In genomic region chr17:17375826-17376225, GRCh38 we compare ENCODE assay signal across 25 cellular contexts.
DNase-seq lines count a peak whose midpoint lies in the region; ATAC-seq and TF ChIP-seq lines count a peak whose summit lies in the region.
"Had no signal": no experiment of that assay in that cellular context is flagged by ENCODE, and none has a peak within 500 bp of the region (broad histone marks: within the 10 kb centered on the region; RNA-seq: fewer than 3 reads in every experiment).

No MANE protein-coding gene starts in this region.

- no peaks in the 10 kb centered on the region for H3K27me3 ChIP-seq in PC-3 (ENCODE audit: low read length)
- H3K27me3 ChIP-seq in smooth muscle cell (ENCODE audit: low read depth), result no peaks in the 10 kb centered on the region
- no peaks in the 10 kb centered on the region for H3K27me3 ChIP-seq in breast epithelium
- H3K27me3 ChIP-seq: ascending aorta; BLaER1 treated with 17β-estradiol and CSF1 and Interleukin-3, amounts not matched to agents 10 nM and 100 nM; tibial nerve had no signal

- H3K9ac ChIP-seq in PC-3 (ENCODE audit: low read length), result no peak overlapping the region
- H3K9ac ChIP-seq in smooth muscle cell (ENCODE audit: low read depth), result no peak overlapping the region
- H3K9ac ChIP-seq: BLaER1 treated with 17β-estradiol and CSF1 and Interleukin-3, amounts not matched to agents 10 nM and 100 nM had no signal

- H2AFZ ChIP-seq in PC-3 (ENCODE audit: low read length) (no peak overlapping the region), smooth muscle cell (ENCODE audit: low read depth) (no peak overlapping the region)

- H3K4me1 ChIP-seq in PC-3 (ENCODE audit: insufficient read depth, low read length) (peaks cover 13% of the 10 kb centered on the region), smooth muscle cell (ENCODE audit: low read depth) (no peaks in the 10 kb centered on the region), breast epithelium (no peaks in the 10 kb centered on the region)
- H3K4me1 ChIP-seq: ascending aorta, prostate gland, sigmoid colon had no signal

- no peaks in the 10 kb centered on the region for H3K9me2 ChIP-seq in PC-3 (replicated peaks; ENCODE audit: low read length)

- no peak overlapping the region for H3K4me2 ChIP-seq in PC-3 (ENCODE audit: low read length)
- no peak overlapping the region for H3K4me2 ChIP-seq in smooth muscle cell
- H3K4me2 ChIP-seq: BLaER1 treated with 17β-estradiol and CSF1 and Interleukin-3, amounts not matched to agents 10 nM and 100 nM had no signal

- CTCF ChIA-PET in PC-3 (lab: Charles Lee), result no interaction called here

- DNase-seq in AG09309 (ENCODE audit: low read depth) (peak; percentile 38), PC-3 (peak; percentile 46), foreskin fibroblast (peak; percentile 19 to 37), smooth muscle cell (lab: John Stamatoyannopoulos, UW; ENCODE audit: unreplicated experiment) (no peak), NCI-H526 treated with DMSO at 0.1 percent for 48 hours (lab: John Stamatoyannopoulos, UW) (no peak), NCI-H2081 treated with DMSO at 0.1 percent for 48 hours (lab: John Stamatoyannopoulos, UW) (no peak), breast epithelium (ENCODE audit: low spot score in 2 of 2) (no peak)
- DNase-seq: activated CD4-positive, alpha-beta T cell treated with anti-CD3 and anti-CD28 coated beads for 4 hours; activated effector memory CD4-positive, alpha-beta T cell treated with Interleukin-2 at 50 U/mL for 16 hours; activated T-cell treated with anti-CD3 and anti-CD28 coated beads for 4 hours; caudate nucleus; GDM1; H9; NCI-H2029; NCI-H226; NCI-H774; sigmoid colon; stimulated activated naive CD8-positive, alpha-beta T cell treated with anti-CD3 and anti-CD28 coated beads, Interleukin-15, amount 100 ng/mL, for 72 hours had no signal

- ATAC-seq in PC-3, result no peak
- no peak for ATAC-seq in GM18868 (IDR thresholded peaks at IDR 0.05; ENCODE audit: unreplicated experiment)
- ATAC-seq: stimulated activated naive CD8-positive, alpha-beta T cell treated with anti-CD3 and anti-CD28 coated beads, Interleukin-15, amount 100 ng/mL, for 72 hours had no signal

- H3F3A ChIP-seq in PC-3 (ENCODE audit: low read length, unreplicated experiment), result no peaks in the 10 kb centered on the region
- H3F3A ChIP-seq in smooth muscle cell (ENCODE audit: low read depth), result peaks cover 10% of the 10 kb centered on the region

- H3K27ac ChIP-seq in PC-3 (ENCODE audit: low read length), result peak overlapping the region; percentile 13
- H3K27ac ChIP-seq in smooth muscle cell (ENCODE audit: low read depth), result peak overlapping the region; percentile 1
- H3K27ac ChIP-seq in breast epithelium, result no peak overlapping the region
- H3K27ac ChIP-seq: ascending aorta; BLaER1 treated with 17β-estradiol and CSF1 and Interleukin-3, amounts not matched to agents 10 nM and 100 nM; prostate gland; sigmoid colon; tibial nerve; VCaP had no signal

- H3K36me3 ChIP-seq in PC-3 (ENCODE audit: low read depth, low read length) (no peaks in the 10 kb centered on the region), smooth muscle cell (ENCODE audit: low read depth) (no peaks in the 10 kb centered on the region), breast epithelium (no peaks in the 10 kb centered on the region)
- H3K36me3 ChIP-seq: ascending aorta; BLaER1 treated with 17β-estradiol and CSF1 and Interleukin-3, amounts not matched to agents 10 nM and 100 nM; prostate gland; sigmoid colon; tibial nerve had no signal

- no peaks in the 10 kb centered on the region for H3K79me2 ChIP-seq in PC-3 (ENCODE audit: low read length)
- H3K79me2 ChIP-seq in smooth muscle cell (ENCODE audit: low read depth), result no peaks in the 10 kb centered on the region

- no TSS peak for BruUV-seq in PC-3 (replicated peaks; lab: Mats Ljungman, UMichigan)

- TF ChIP-seq POLR2A in breast epithelium (IDR thresholded peaks at IDR 0.05), result no peak

- H4K20me1 ChIP-seq in PC-3 (ENCODE audit: low read length) (no peaks in the 10 kb centered on the region), smooth muscle cell (ENCODE audit: low read depth) (no peaks in the 10 kb centered on the region)
- H4K20me1 ChIP-seq: BLaER1 treated with 17β-estradiol and CSF1 and Interleukin-3, amounts not matched to agents 10 nM and 100 nM had no signal

- 64% methylated on average over 6 of the region's 6 CpGs for WGBS in smooth muscle cell (ENCODE audit: low lambda C conversion rate)

- H3K4me3 ChIP-seq in AG09309 (ENCODE audit: control insufficient read depth, low read depth, low read length) (no peak overlapping the region), PC-3 (ENCODE audit: low read length) (no peak overlapping the region), foreskin fibroblast (ENCODE audit: low read depth in 1 of 2, low read length in 2 of 2) (peak overlapping the region in 1 of 2 donors; percentile 17), smooth muscle cell (no peak overlapping the region), breast epithelium (no peak overlapping the region)
- H3K4me3 ChIP-seq: ascending aorta; BLaER1 treated with 17β-estradiol and CSF1 and Interleukin-3, amounts not matched to agents 10 nM and 100 nM; prostate gland; sigmoid colon; tibial nerve had no signal

- intact Hi-C loops in PC-3 (cut with micrococcal nuclease) (no loop called here), breast epithelium (cut with DNase I; ENCODE audit: low total_unique reads) (no loop called here)

- no peak for TF ChIP-seq CTCF in AG09309 (IDR thresholded peaks at IDR 0.05; ENCODE audit: control insufficient read depth, insufficient read depth, low read depth, low read length, missing control alignments)
- TF ChIP-seq CTCF in PC-3 (conservative IDR thresholded peaks at IDR 0.05; ENCODE audit: low read depth, low read length), result no peak
- TF ChIP-seq CTCF in foreskin fibroblast (IDR thresholded peaks at IDR 0.05; ENCODE audit: low read depth, low read length), result no peak
- no peak for TF ChIP-seq CTCF in smooth muscle cell (IDR thresholded peaks at IDR 0.05; ENCODE audit: borderline replicate concordance, insufficient read depth, poor library complexity, severe bottlenecking)
- no peak for TF ChIP-seq CTCF in breast epithelium (IDR thresholded peaks at IDR 0.05)

- POLR2A ChIA-PET in PC-3 (lab: Charles Lee; ENCODE audit: unreplicated experiment), result no interaction called here

- no peaks in the 10 kb centered on the region for H3K9me3 ChIP-seq in PC-3 (ENCODE audit: low read length)
- no peaks in the 10 kb centered on the region for H3K9me3 ChIP-seq in smooth muscle cell (replicated peaks; ENCODE audit: low read depth)
- H3K9me3 ChIP-seq in breast epithelium, result no peaks in the 10 kb centered on the region
- H3K9me3 ChIP-seq: ascending aorta; BLaER1 treated with 17β-estradiol and CSF1 and Interleukin-3, amounts not matched to agents 10 nM and 100 nM; Caco-2; prostate gland; sigmoid colon; tibial nerve had no signal

Comparison
In these comparisons a context has a peak if more than half of its experiments do, and no peak if none do; other contexts are left out.
1. DNase-seq: peak in AG09309 (single experiment), PC-3 (single experiment) and foreskin fibroblast (2 of 2); none in smooth muscle cell (single experiment), NCI-H526 treated with DMSO at 0.1 percent for 48 hours (single experiment), NCI-H2081 treated with DMSO at 0.1 percent for 48 hours (single experiment) and breast epithelium (0 of 2).
2. H3K27ac ChIP-seq: peak in PC-3 (single experiment) and smooth muscle cell (single experiment); none in breast epithelium (0 of 2).